In the genomic region with DNA sequence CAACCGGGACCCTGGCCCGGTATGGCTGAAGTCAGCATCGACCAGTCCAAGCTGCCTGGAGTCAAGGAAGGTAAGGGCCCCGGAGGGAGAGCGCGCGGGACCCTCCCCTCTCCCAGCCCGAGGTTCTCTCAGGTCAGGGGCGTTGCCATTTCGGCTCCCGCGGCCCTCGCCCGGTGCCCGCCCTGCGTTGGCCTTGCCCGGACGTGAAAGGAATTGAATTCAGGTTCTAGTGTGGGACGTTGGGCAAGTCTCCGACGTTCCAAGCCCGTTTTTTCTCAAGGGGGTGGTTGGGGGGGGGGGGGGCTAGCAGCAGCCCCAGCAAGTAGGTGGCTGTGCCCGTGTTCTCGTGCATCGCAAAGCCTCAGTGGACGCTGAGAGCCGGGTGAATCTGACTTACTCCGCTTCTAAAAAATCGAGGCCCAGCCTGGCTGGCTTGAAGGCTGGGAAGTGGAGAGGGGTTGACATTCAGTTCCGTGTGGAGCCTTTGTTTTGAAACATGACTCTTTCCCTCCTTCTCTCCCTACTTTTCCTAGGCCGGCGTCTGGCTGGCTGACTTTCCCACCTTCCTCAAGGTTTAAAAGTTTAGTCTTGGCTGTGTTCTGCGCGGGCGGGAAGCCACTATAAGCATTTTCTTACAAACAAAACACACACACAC, we compare ENCODE assay signal across 8 cellular contexts. TPM values are rescaled to one million over a fixed set of nuclear protein-coding genes. Genes with fewer than 3 reads are reported as not detected.
DNase-seq lines count a peak whose midpoint lies in the region; ATAC-seq and TF ChIP-seq lines count a peak whose summit lies in the region.

No MANE protein-coding gene starts in this region.

- H3K4me3 Mint-ChIP-seq in activated CD4-positive, alpha-beta memory T cell treated with anti-CD3 and anti-CD28 coated beads, Interleukin-2, amount 10 ng/mL, durations not matched to agents 7 days and 5 days: peak overlapping the region; percentile 72
- H3K4me3 Mint-ChIP-seq in naive thymus-derived CD4-positive, alpha-beta T cell: peak overlapping the region; percentile 39 to 82 (median 70)

- H3K27me3 Mint-ChIP-seq in activated CD4-positive, alpha-beta memory T cell treated with anti-CD3 and anti-CD28 coated beads, Interleukin-2, amount 10 ng/mL, durations not matched to agents 7 days and 5 days: peaks cover 15% of the 10 kb centered on the region
- H3K27me3 Mint-ChIP-seq in naive thymus-derived CD4-positive, alpha-beta T cell: peaks cover 22 to 41% (median 31%) of the 10 kb centered on the region in 5 donors

- intact Hi-C loops in Right ventricle myocardium inferior (cut with DNase I): loop anchor here (5.0 to 10.0 kb wide), 2 partner anchors 38 to 85 kb away; no protein-coding TSS in a partner anchor
- intact Hi-C loops in cardiac septum (cut with DNase I): loop anchor here (2.0 kb wide), 1 partner anchor 49 kb away; no protein-coding TSS in a partner anchor
- intact Hi-C loops in naive thymus-derived CD4-positive, alpha-beta T cell (cut with micrococcal nuclease): loop anchor here in 1 of 2 donors (5.0 kb wide), 2 partner anchors 37 to 712 kb away; no protein-coding TSS in a partner anchor

- no peaks in the 10 kb centered on the region for H3K9me3 ChIP-seq in naive thymus-derived CD4-positive, alpha-beta T cell (ENCODE audit: control insufficient read depth in 2 of 3, low read length in 3 of 3)

- H3K4me3 ChIP-seq in NB4 (ENCODE audit: low read depth, low read length): peak overlapping the region; percentile 65
- H3K4me3 ChIP-seq in naive thymus-derived CD4-positive, alpha-beta T cell (ENCODE audit: low read length): peak overlapping the region; percentile 24

- no peaks in the 10 kb centered on the region for H3K4me1 ChIP-seq in naive thymus-derived CD4-positive, alpha-beta T cell (ENCODE audit: control insufficient read depth in 2 of 2, insufficient read depth in 2 of 2, low read length in 2 of 2)

- peaks cover 21% of the 10 kb centered on the region for H3K4me1 Mint-ChIP-seq in activated CD4-positive, alpha-beta memory T cell treated with anti-CD3 and anti-CD28 coated beads, Interleukin-2, amount 10 ng/mL, durations not matched to agents 7 days and 5 days
- H3K4me1 Mint-ChIP-seq in naive thymus-derived CD4-positive, alpha-beta T cell: peaks cover 0 to 25% (median 13%) of the 10 kb centered on the region in 7 donors

- TF ChIP-seq CTCF in NB4 (IDR thresholded peaks at IDR 0.05; ENCODE audit: low read depth, low read length): no peak

- ATAC-seq in Right ventricle myocardium inferior: peak; percentile 43
- peak; percentile 23 for ATAC-seq in naive thymus-derived CD4-positive, alpha-beta T cell

- no peaks in the 10 kb centered on the region for H3K36me3 Mint-ChIP-seq in activated CD4-positive, alpha-beta memory T cell treated with anti-CD3 and anti-CD28 coated beads, Interleukin-2, amount 10 ng/mL, durations not matched to agents 7 days and 5 days (ENCODE audit: low read depth)
- peaks cover 0 to 15% (median 0%) of the 10 kb centered on the region in 5 donors for H3K36me3 Mint-ChIP-seq in naive thymus-derived CD4-positive, alpha-beta T cell

- no peaks in the 10 kb centered on the region for H3K9me3 Mint-ChIP-seq in activated CD4-positive, alpha-beta memory T cell treated with anti-CD3 and anti-CD28 coated beads, Interleukin-2, amount 10 ng/mL, durations not matched to agents 7 days and 5 days
- H3K9me3 Mint-ChIP-seq in naive thymus-derived CD4-positive, alpha-beta T cell: peaks cover 0 to 12% (median 0%) of the 10 kb centered on the region in 11 donors

- POLR2A ChIA-PET in HEK293T (lab: Yijun Ruan, JAX): interaction anchor here (0.7 to 1.4 kb wide), 3 partner anchors 27 to 132 kb away, joined by 3 to 4 read pairs (median 4); no protein-coding TSS in a partner anchor
- POLR2A ChIA-PET in activated CD4-positive, alpha-beta memory T cell treated with anti-CD3 and anti-CD28 coated beads, Interleukin-2, amount 10 ng/mL, durations not matched to agents 7 days and 5 days (lab: Charles Lee): interaction anchor here (0.9 to 1.2 kb wide), 3 partner anchors 28 to 39 kb away, joined by 3 read pairs; no protein-coding TSS in a partner anchor
- POLR2A ChIA-PET in naive thymus-derived CD4-positive, alpha-beta T cell (lab: Charles Lee): no interaction called here

- DNase-seq in Right ventricle myocardium inferior (ENCODE audit: missing footprints) (peak; percentile 67), cardiac septum (ENCODE audit: low spot score) (no peak), HEK293T (ENCODE audit: extremely low spot score) (peak; percentile 37), NB4 (ENCODE audit: low read depth) (peak; percentile 53), fibroblast of gingiva (ENCODE audit: low read depth) (peak; percentile 55), mucosa of gallbladder (ENCODE audit: low spot score) (no peak)
- peak; percentile 21 for DNase-seq in activated CD4-positive, alpha-beta memory T cell treated with anti-CD3 and anti-CD28 coated beads, Interleukin-2, amount 10 ng/mL, durations not matched to agents 7 days and 5 days
- peak in 2 of 9 donors; percentile 2 to 26 for DNase-seq in naive thymus-derived CD4-positive, alpha-beta T cell

- no peak for TF ChIP-seq POLR2A in NB4 (IDR thresholded peaks at IDR 0.05; ENCODE audit: extremely low read depth, insufficient read length)

- peak overlapping the region; percentile 54 for H3K27ac Mint-ChIP-seq in activated CD4-positive, alpha-beta memory T cell treated with anti-CD3 and anti-CD28 coated beads, Interleukin-2, amount 10 ng/mL, durations not matched to agents 7 days and 5 days
- H3K27ac Mint-ChIP-seq in naive thymus-derived CD4-positive, alpha-beta T cell: peak overlapping the region in 1 of 9 donors; percentile 73

- no peaks in the 10 kb centered on the region for H3K27me3 ChIP-seq in naive thymus-derived CD4-positive, alpha-beta T cell (ENCODE audit: control insufficient read depth in 2 of 2, insufficient read depth in 2 of 2, low read length in 2 of 2)

- H3K36me3 ChIP-seq in naive thymus-derived CD4-positive, alpha-beta T cell (ENCODE audit: control insufficient read depth in 2 of 3, insufficient read depth in 3 of 3, low read length in 3 of 3): no peaks in the 10 kb centered on the region

- CTCF ChIA-PET in HEK293T (lab: Yijun Ruan, JAX): no interaction called here
- CTCF ChIA-PET in activated CD4-positive, alpha-beta memory T cell treated with anti-CD3 and anti-CD28 coated beads, Interleukin-2, amount 10 ng/mL, durations not matched to agents 7 days and 5 days (lab: Charles Lee): no interaction called here
- CTCF ChIA-PET in naive thymus-derived CD4-positive, alpha-beta T cell (lab: Charles Lee): no interaction called here

- peak overlapping the region; percentile 44 for H3K27ac ChIP-seq in naive thymus-derived CD4-positive, alpha-beta T cell (ENCODE audit: low read depth, low read length)

TF ChIP-seq in HEK293T, 16 proteins besides CTCF, POLR2A, EP300 and RAD21:
- TF ChIP-seq L3MBTL2 (conservative IDR thresholded peaks at IDR 0.05): 0 out of 2 replicates have a peak, but pooled peaks have one; percentile 26
- TF ChIP-seq ARNT (IDR thresholded peaks at IDR 0.05): no peak

RNA-seq across cellular contexts. Expression of gene UTS2B, which starts 0.5 kb away (rescaled TPM):
- total RNA-seq in Right ventricle myocardium inferior (0.65 TPM), cardiac septum (not detected), mucosa of gallbladder (2.6 TPM)
- not detected for total RNA-seq in activated CD4-positive, alpha-beta memory T cell treated with anti-CD3 and anti-CD28 coated beads, Interleukin-2, amount 10 ng/mL, durations not matched to agents 7 days and 5 days
- total RNA-seq in naive thymus-derived CD4-positive, alpha-beta T cell: under 1 TPM in 1 of 5 experiments, not detected in 4; 0.34 TPM
- polyA plus RNA-seq in naive thymus-derived CD4-positive, alpha-beta T cell: not detected

RNA-seq across cellular contexts. Expression of gene CCDC50, which starts 0.6 kb away (rescaled TPM):
- 57.8 TPM for total RNA-seq in Right ventricle myocardium inferior
- 51.0 TPM for total RNA-seq in cardiac septum
- 10 to 100 TPM; 15.5 to 17.0 TPM for total RNA-seq in activated CD4-positive, alpha-beta memory T cell treated with anti-CD3 and anti-CD28 coated beads, Interleukin-2, amount 10 ng/mL, durations not matched to agents 7 days and 5 days
- total RNA-seq in naive thymus-derived CD4-positive, alpha-beta T cell: 10 to 100 TPM in 2 of 5 experiments, 1 to 10 TPM in 2, under 1 TPM in 1; 0.92 to 17.9 (median 6.2) TPM
- 1 to 10 TPM in 1 of 2 donors, under 1 TPM in 1; 0.92 to 1.5 TPM for polyA plus RNA-seq in naive thymus-derived CD4-positive, alpha-beta T cell
- 104 TPM for total RNA-seq in mucosa of gallbladder

Comparison
In these comparisons a context has a peak if more than half of its experiments do, and no peak if none do; other contexts are left out.
1. DNase-seq: peak in Right ventricle myocardium inferior (single experiment), HEK293T (single experiment), NB4 (single experiment), activated CD4-positive, alpha-beta memory T cell treated with anti-CD3 and anti-CD28 coated beads, Interleukin-2, amount 10 ng/mL, durations not matched to agents 7 days and 5 days (single experiment) and fibroblast of gingiva (single experiment); none in cardiac septum (single experiment) and mucosa of gallbladder (single experiment).